In the genomic region with DNA sequence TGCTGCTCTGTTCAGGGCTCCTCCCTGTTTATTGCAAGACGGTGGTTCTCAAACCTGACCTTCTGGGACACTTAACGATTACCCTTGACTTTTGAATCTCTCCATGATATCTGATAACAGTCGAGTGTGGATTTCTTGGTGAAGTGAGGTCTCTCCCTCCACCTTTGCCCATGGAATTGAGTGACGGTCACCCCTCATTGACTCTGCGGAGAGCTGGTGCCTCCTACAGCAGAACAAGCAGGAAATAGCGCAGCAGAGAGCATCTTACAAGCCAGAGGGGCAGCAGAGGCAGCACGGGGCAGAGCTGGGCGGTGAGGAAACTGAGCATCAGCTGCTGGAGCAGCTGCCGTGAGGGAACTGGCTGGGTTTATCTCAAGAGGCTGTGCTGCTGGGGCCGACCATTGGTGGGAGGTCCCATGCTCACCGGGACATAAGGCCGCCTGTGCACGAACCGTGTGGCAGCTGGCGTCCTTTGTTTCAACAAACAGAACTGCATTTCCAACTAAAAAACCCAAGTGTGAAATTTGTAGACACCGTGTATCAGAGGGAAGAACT, we compare ENCODE assay signal across 14 cellular contexts.
"Had no signal": no experiment of that assay in that cellular context is flagged by ENCODE, and none has a peak within 500 bp of the region (broad histone marks: within the 10 kb centered on the region; RNA-seq: fewer than 3 reads in every experiment).

No MANE protein-coding gene starts in this region.

- H3K36me3 ChIP-seq: ovary, spleen, suprapubic skin had no signal

- H3K9me3 Mint-ChIP-seq: activated naive CD8-positive, alpha-beta T cell treated with anti-CD3 and anti-CD28 coated beads, Interleukin-2, amount 10 ng/mL, durations not matched to agents 7 days and 5 days; activated T-helper 1 cell treated with anti-CD3 and anti-CD28 coated beads, Interleukin-12 subunit alpha, Interleukin-12 subunit beta, Interleukin-2, Interleukin-4 antibody, amounts not matched to agents 30 ng/mL and 10 ng/mL and 1 ng/mL, durations not matched to agents 14 hours and 24 hours and 36 hours; stimulated activated naive CD8-positive, alpha-beta T cell treated with anti-CD3 and anti-CD28 coated beads, Interleukin-15, Interleukin-2, amounts not matched to agents 100 ng/mL and 50 ng/mL, for 24 hours had no signal

- H3K4me1 Mint-ChIP-seq: activated naive CD8-positive, alpha-beta T cell treated with anti-CD3 and anti-CD28 coated beads, Interleukin-2, amount 10 ng/mL, durations not matched to agents 7 days and 5 days had no signal

- H3K9me3 ChIP-seq: ovary, spleen, suprapubic skin had no signal

- H3K27me3 ChIP-seq: foreskin keratinocyte, ovary, spleen, suprapubic skin had no signal

- H3K27me3 Mint-ChIP-seq: activated naive CD8-positive, alpha-beta T cell treated with anti-CD3 and anti-CD28 coated beads, Interleukin-2, amount 10 ng/mL, durations not matched to agents 7 days and 5 days; stimulated activated naive CD8-positive, alpha-beta T cell treated with anti-CD3 and anti-CD28 coated beads, Interleukin-15, Interleukin-2, amounts not matched to agents 100 ng/mL and 50 ng/mL, for 24 hours had no signal

- H3K4me3 ChIP-seq: ovary, spleen, suprapubic skin had no signal

- H3K4me3 Mint-ChIP-seq: activated naive CD8-positive, alpha-beta T cell treated with anti-CD3 and anti-CD28 coated beads, Interleukin-2, amount 10 ng/mL, durations not matched to agents 7 days and 5 days; activated T-helper 1 cell treated with anti-CD3 and anti-CD28 coated beads, Interleukin-12 subunit alpha, Interleukin-12 subunit beta, Interleukin-2, Interleukin-4 antibody, amounts not matched to agents 30 ng/mL and 10 ng/mL and 1 ng/mL, durations not matched to agents 14 hours and 24 hours and 36 hours; stimulated activated naive CD8-positive, alpha-beta T cell treated with anti-CD3 and anti-CD28 coated beads, Interleukin-15, Interleukin-2, amounts not matched to agents 100 ng/mL and 50 ng/mL, for 24 hours had no signal

- H3K4me1 ChIP-seq: foreskin keratinocyte, suprapubic skin had no signal

- DNase-seq: activated CD4-positive, alpha-beta T cell treated with anti-CD3 and anti-CD28 coated beads, Interleukin-2, amount 50 U/mL, for 1 hour; activated naive CD8-positive, alpha-beta T cell treated with anti-CD3 and anti-CD28 coated beads, Interleukin-2, amount 10 ng/mL, durations not matched to agents 7 days and 5 days; aorta; cortex of kidney; effector CD8-positive, alpha-beta T cell; foreskin keratinocyte; kidney glomerular epithelial cell; mesendoderm; ovary; spleen; trophoblast cell had no signal

- H3K27ac Mint-ChIP-seq: activated naive CD8-positive, alpha-beta T cell treated with anti-CD3 and anti-CD28 coated beads, Interleukin-2, amount 10 ng/mL, durations not matched to agents 7 days and 5 days; activated T-helper 1 cell treated with anti-CD3 and anti-CD28 coated beads, Interleukin-12 subunit alpha, Interleukin-12 subunit beta, Interleukin-2, Interleukin-4 antibody, amounts not matched to agents 30 ng/mL and 10 ng/mL and 1 ng/mL, durations not matched to agents 14 hours and 24 hours and 36 hours; stimulated activated naive CD8-positive, alpha-beta T cell treated with anti-CD3 and anti-CD28 coated beads, Interleukin-15, Interleukin-2, amounts not matched to agents 100 ng/mL and 50 ng/mL, for 24 hours had no signal

- ATAC-seq: foreskin keratinocyte had no signal

- H3K27ac ChIP-seq: foreskin keratinocyte, ovary, spleen, suprapubic skin had no signal

- H3K36me3 Mint-ChIP-seq: activated naive CD8-positive, alpha-beta T cell treated with anti-CD3 and anti-CD28 coated beads, Interleukin-2, amount 10 ng/mL, durations not matched to agents 7 days and 5 days had no signal
